Comparison of ENCODE assay signal across 8 cellular contexts in genomic region chr1:204162498-204163074, GRCh38. TPM values are rescaled to one million over a fixed set of nuclear protein-coding genes. Genes with fewer than 3 reads are reported as not detected.
DNase-seq lines count a peak whose midpoint lies in the region; ATAC-seq and TF ChIP-seq lines count a peak whose summit lies in the region.

No MANE protein-coding gene starts in this region.

- H3K4me1 ChIP-seq in esophagus squamous epithelium: peaks cover 0 to 23% (median 3%) of the 10 kb centered on the region in 3 donors

- H3K4me3 ChIP-seq in esophagus squamous epithelium: no peak overlapping the region

- H3K27ac ChIP-seq in esophagus squamous epithelium: no peak overlapping the region

- peak; percentile 81 to 99 (median 97) for ATAC-seq in natural killer cell
- peak; percentile 81 for ATAC-seq in stimulated activated memory B cell treated with anti-CD40 and anti-IgM and Interleukin-4, amounts not matched to agents 10 μg/mL and 1 μg/mL and 100 μg/mL, for 72 hours
- ATAC-seq in HG02759 (IDR thresholded peaks at IDR 0.05; ENCODE audit: unreplicated experiment): no peak

- DNase-seq in LHCN-M2 (ENCODE audit: low read depth) (peak; percentile 59), OCI-M2 (lab: John Stamatoyannopoulos, UW; ENCODE audit: unreplicated experiment) (peak; percentile 32), activated T-cell treated with anti-CD3 and anti-CD28 coated beads for 48 hours (ENCODE audit: low read depth) (peak; percentile 74), esophagus squamous epithelium (lab: John Stamatoyannopoulos, UW) (no peak), natural killer cell (peak; percentile 77)

- TF ChIP-seq POLR2A in esophagus squamous epithelium (IDR thresholded peaks at IDR 0.05): no peak

- no peaks in the 10 kb centered on the region for H3K9me3 ChIP-seq in esophagus squamous epithelium

- no peaks in the 10 kb centered on the region for H3K36me3 Mint-ChIP-seq in natural killer cell
- no peaks in the 10 kb centered on the region for H3K36me3 Mint-ChIP-seq in stimulated activated memory B cell treated with anti-CD40 and anti-IgM and Interleukin-4, amounts not matched to agents 10 μg/mL and 1 μg/mL and 100 μg/mL, for 72 hours

- H3K4me3 Mint-ChIP-seq in natural killer cell: no peak overlapping the region
- no peak overlapping the region for H3K4me3 Mint-ChIP-seq in stimulated activated memory B cell treated with anti-CD40 and anti-IgM and Interleukin-4, amounts not matched to agents 10 μg/mL and 1 μg/mL and 100 μg/mL, for 72 hours

- WGBS in esophagus squamous epithelium, 2 donors: 24 to 33% methylated on average over 3 to 4 of the region's 7 CpGs

- H3K4me1 Mint-ChIP-seq in natural killer cell: no peaks in the 10 kb centered on the region
- H3K4me1 Mint-ChIP-seq in stimulated activated memory B cell treated with anti-CD40 and anti-IgM and Interleukin-4, amounts not matched to agents 10 μg/mL and 1 μg/mL and 100 μg/mL, for 72 hours: no peaks in the 10 kb centered on the region

- H3K36me3 ChIP-seq in esophagus squamous epithelium: no peaks in the 10 kb centered on the region

- no peaks in the 10 kb centered on the region for H3K9me3 Mint-ChIP-seq in natural killer cell
- H3K9me3 Mint-ChIP-seq in stimulated activated memory B cell treated with anti-CD40 and anti-IgM and Interleukin-4, amounts not matched to agents 10 μg/mL and 1 μg/mL and 100 μg/mL, for 72 hours: peaks cover 2% of the 10 kb centered on the region

- H3K27me3 ChIP-seq in esophagus squamous epithelium: peaks cover 0 to 29% (median 0%) of the 10 kb centered on the region in 4 donors

- intact Hi-C loops in esophagus squamous epithelium (cut with DNase I) (loop anchor here (5.0 kb wide), 1 partner anchor 200 kb away; no protein-coding TSS in a partner anchor), natural killer cell (cut with micrococcal nuclease) (loop anchor here (1.0 to 2.0 kb wide), 4 partner anchors 45 to 340 kb away; no protein-coding TSS in a partner anchor)

- peaks cover 0 to 5% of the 10 kb centered on the region in 2 donors for H3K27me3 Mint-ChIP-seq in natural killer cell (ENCODE audit: low read depth in 2 of 2)
- peaks cover 73% of the 10 kb centered on the region for H3K27me3 Mint-ChIP-seq in stimulated activated memory B cell treated with anti-CD40 and anti-IgM and Interleukin-4, amounts not matched to agents 10 μg/mL and 1 μg/mL and 100 μg/mL, for 72 hours

- H3K27ac Mint-ChIP-seq in natural killer cell: no peak overlapping the region
- H3K27ac Mint-ChIP-seq in stimulated activated memory B cell treated with anti-CD40 and anti-IgM and Interleukin-4, amounts not matched to agents 10 μg/mL and 1 μg/mL and 100 μg/mL, for 72 hours: no peak overlapping the region

- TF ChIP-seq CTCF in GM12801 (IDR thresholded peaks at IDR 0.05; ENCODE audit: extremely low read depth, insufficient read length) (peak; percentile 81), esophagus squamous epithelium (IDR thresholded peaks at IDR 0.05) (peak; percentile 94 to 99 (median 98)), natural killer cell (IDR thresholded peaks at IDR 0.05) (peak; percentile 98)

RNA-seq across cellular contexts. Expression of gene REN, which starts 3.6 kb away (rescaled TPM):
- not detected in 2 replicates for total RNA-seq in LHCN-M2 (2014; rRNA removed)
- polyA plus RNA-seq in LHCN-M2 (2012): not detected
- under 1 TPM in 2 of 4 donors, not detected in 2; 0.38 to 0.99 TPM for total RNA-seq in esophagus squamous epithelium
- not detected for total RNA-seq in natural killer cell

RNA-seq across cellular contexts. Expression of gene ETNK2, which starts 10.7 kb away (rescaled TPM):
- total RNA-seq in LHCN-M2 (2014; rRNA removed) (1.1 and 3.5 TPM in 2 replicates), esophagus squamous epithelium (10 to 100 TPM in 2 of 4 donors, 1 to 10 TPM in 2; 6.7 to 54.4 (median 25.0) TPM), natural killer cell (1 to 10 TPM; 5.1 to 5.8 (median 5.5) TPM)
- polyA plus RNA-seq in LHCN-M2 (2012): 2.0 TPM

RNA-seq across cellular contexts. Expression of gene KISS1, which starts 33.7 kb away (rescaled TPM):
- total RNA-seq in LHCN-M2 (2014; rRNA removed) (not detected in 2 replicates), esophagus squamous epithelium (not detected), natural killer cell (not detected)
- polyA plus RNA-seq in LHCN-M2 (2012): 0.12 TPM

RNA-seq across cellular contexts. Expression of gene GOLT1A, which starts 51.2 kb away (rescaled TPM):
- total RNA-seq in LHCN-M2 (2014; rRNA removed) (not detected in 2 replicates), esophagus squamous epithelium (under 1 TPM in 1 of 4 donors, not detected in 3; 0.38 TPM), natural killer cell (not detected)
- polyA plus RNA-seq in LHCN-M2 (2012): not detected
